Comparison of ENCODE assay signal across 8 cellular contexts in genomic region chr7:32427769-32428291, GRCh38.
DNase-seq lines count a peak whose midpoint lies in the region; ATAC-seq and TF ChIP-seq lines count a peak whose summit lies in the region.

No MANE protein-coding gene starts in this region.

- no peak overlapping the region for H3K18ac ChIP-seq in mesendoderm (ENCODE audit: low read length)

- no peak overlapping the region for H2AK5ac ChIP-seq in mesendoderm (ENCODE audit: low read length)

- H3K9ac ChIP-seq in mesendoderm (ENCODE audit: low read length): no peak overlapping the region

- no peaks in the 10 kb centered on the region for H3K36me3 ChIP-seq in effector memory CD4-positive, alpha-beta T cell (ENCODE audit: control insufficient read depth, insufficient read depth, low read length)
- no peaks in the 10 kb centered on the region for H3K36me3 ChIP-seq in mesendoderm (ENCODE audit: control insufficient read depth, insufficient read depth, low read length)

- no peak overlapping the region for H3K56ac ChIP-seq in mesendoderm (ENCODE audit: low read length)

- TF ChIP-seq CTCF in AG09309 (IDR thresholded peaks at IDR 0.05; ENCODE audit: control insufficient read depth, insufficient read depth, low read depth, low read length, missing control alignments): peak; percentile 28
- TF ChIP-seq CTCF in omental fat pad (IDR thresholded peaks at IDR 0.05): no peak

- H3K27me3 ChIP-seq in effector memory CD4-positive, alpha-beta T cell (replicated peaks; ENCODE audit: control insufficient read depth, insufficient read depth, low read length, poor library complexity, severe bottlenecking): peaks cover 7% of the 10 kb centered on the region
- no peaks in the 10 kb centered on the region for H3K27me3 ChIP-seq in mesendoderm (ENCODE audit: insufficient read depth, low read length, poor library complexity)

- no peaks in the 10 kb centered on the region for H3K79me2 ChIP-seq in mesendoderm (ENCODE audit: control insufficient read depth, insufficient read depth, low read length)

- ATAC-seq in GM19395 (IDR thresholded peaks at IDR 0.05; ENCODE audit: unreplicated experiment) (peak; percentile 76), omental fat pad (ENCODE audit: low FRiP score) (no peak)

- no peak overlapping the region for H2BK15ac ChIP-seq in mesendoderm (replicated peaks; ENCODE audit: low read depth)

- H3K4ac ChIP-seq in mesendoderm (ENCODE audit: low read depth, low read length): no peak overlapping the region

- H3K4me3 ChIP-seq in AG09309 (ENCODE audit: control insufficient read depth, low read depth, low read length) (no peak overlapping the region), mesendoderm (ENCODE audit: low read length) (no peak overlapping the region)
- H3K4me3 ChIP-seq in effector memory CD4-positive, alpha-beta T cell (ENCODE audit: insufficient read depth, low read depth, low read length, poor library complexity, severe bottlenecking): no peak overlapping the region

- H4K5ac ChIP-seq in mesendoderm (ENCODE audit: low read length): no peak overlapping the region

- no peak overlapping the region for H3K23ac ChIP-seq in mesendoderm (ENCODE audit: low read length)

- WGBS in mesendoderm (ENCODE audit: extremely low coverage, insufficient coverage, low lambda C conversion rate): no CpG with 5 or more reads among the region's 48 CpGs

- H3K4me1 ChIP-seq in effector memory CD4-positive, alpha-beta T cell (ENCODE audit: control insufficient read depth, insufficient read depth, low read length, poor library complexity, severe bottlenecking): no peaks in the 10 kb centered on the region
- peaks cover 6% of the 10 kb centered on the region for H3K4me1 ChIP-seq in mesendoderm (ENCODE audit: control insufficient read depth, low read depth, low read length)

- no peak overlapping the region for H2BK120ac ChIP-seq in mesendoderm (ENCODE audit: low read depth, low read length)

- H3K4me2 ChIP-seq in mesendoderm (ENCODE audit: low read length): peak overlapping the region; percentile 44

- H3K27ac ChIP-seq in effector memory CD4-positive, alpha-beta T cell (ENCODE audit: insufficient read depth, low read length, poor library complexity, severe bottlenecking): no peak overlapping the region
- no peak overlapping the region for H3K27ac ChIP-seq in mesendoderm (ENCODE audit: low read depth, low read length)

- no peak for DNase-seq in AG09309 (ENCODE audit: low read depth)
- DNase-seq in NCI-H1105 (lab: John Stamatoyannopoulos, UW): peak; percentile 54
- DNase-seq in activated CD4-positive, alpha-beta T cell treated with anti-CD3 and anti-CD28 coated beads, Interleukin-2, amount 50 U/mL, for 48 hours: peak; percentile 67 to 70
- peak in 2 of 3 donors; percentile 3 to 4 for DNase-seq in effector memory CD4-positive, alpha-beta T cell
- peak; percentile 96 for DNase-seq in mesendoderm
- DNase-seq in stimulated activated CD8-positive, alpha-beta memory T cell treated with anti-CD3 and anti-CD28 coated beads, Interleukin-2, amount 100 ng/mL, for 1 hour (ENCODE audit: low read depth in 2 of 2): peak; percentile 2 to 17
- no peak for DNase-seq in omental fat pad (ENCODE audit: low spot score)

- no peaks in the 10 kb centered on the region for H3K79me1 ChIP-seq in mesendoderm (ENCODE audit: low read length)

- H2BK5ac ChIP-seq in mesendoderm (ENCODE audit: low read length): no peak overlapping the region

- H4K8ac ChIP-seq in mesendoderm (ENCODE audit: low read depth, low read length): no peak overlapping the region

- no peaks in the 10 kb centered on the region for H3K9me3 ChIP-seq in effector memory CD4-positive, alpha-beta T cell (ENCODE audit: control insufficient read depth, low read length)

Comparison
In these comparisons a context has a peak if more than half of its experiments do, and no peak if none do; other contexts are left out.
1. DNase-seq: peak in NCI-H1105 (single experiment), activated CD4-positive, alpha-beta T cell treated with anti-CD3 and anti-CD28 coated beads, Interleukin-2, amount 50 U/mL, for 48 hours (2 of 2), effector memory CD4-positive, alpha-beta T cell (2 of 3), mesendoderm (single experiment) and stimulated activated CD8-positive, alpha-beta memory T cell treated with anti-CD3 and anti-CD28 coated beads, Interleukin-2, amount 100 ng/mL, for 1 hour (2 of 2); none in AG09309 (single experiment) and omental fat pad (single experiment).